In genomic region chr6:25111782-25112181, GRCh38 we compare ENCODE assay signal across 26 cellular contexts.
"Had no signal": no experiment of that assay in that cellular context is flagged by ENCODE, and none has a peak within 500 bp of the region (broad histone marks: within the 10 kb centered on the region; RNA-seq: fewer than 3 reads in every experiment).

No MANE protein-coding gene starts in this region.

- H3K36me3 Mint-ChIP-seq: mesothelial cell of epicardium had no signal

- H3K27ac ChIP-seq: colonic mucosa, esophagus muscularis mucosa, ovary, psoas muscle, tibial nerve, vagina had no signal

- H3K9me3 ChIP-seq: colonic mucosa, esophagus muscularis mucosa, left lung, ovary, psoas muscle, spleen, thoracic aorta, tibial nerve, vagina had no signal

- H3K4me3 ChIP-seq: colonic mucosa, esophagus muscularis mucosa, left lung, ovary, psoas muscle, skin epidermis, spleen, thoracic aorta, tibial nerve, vagina had no signal

- H3K27me3 ChIP-seq: colonic mucosa, esophagus muscularis mucosa, left lung, ovary, spleen, tibial nerve, vagina had no signal

- FAIRE-seq: endothelial cell of umbilical vein, keratinocyte had no signal

- H3K4me1 ChIP-seq: colonic mucosa, psoas muscle, tibial nerve had no signal

- H3K36me3 ChIP-seq: colonic mucosa, ovary had no signal

- H3K4me3 Mint-ChIP-seq: dendritic cell treated with granulocyte-macrophage colony-stimulating factor and Interleukin-4, amounts not matched to agents 40 ng/mL and 50 ng/mL, for 4 days; mesothelial cell of epicardium; naive thymus-derived CD8-positive, alpha-beta T cell; nephron progenitor cell; stimulated activated memory B cell treated with anti-CD40 and anti-IgM and Interleukin-4, amounts not matched to agents 10 μg/mL and 1 μg/mL and 100 μg/mL, for 72 hours had no signal

- H3K27ac Mint-ChIP-seq: dendritic cell treated with granulocyte-macrophage colony-stimulating factor and Interleukin-4, amounts not matched to agents 40 ng/mL and 50 ng/mL, for 4 days; mesothelial cell of epicardium; naive thymus-derived CD8-positive, alpha-beta T cell; nephron progenitor cell; stimulated activated memory B cell treated with anti-CD40 and anti-IgM and Interleukin-4, amounts not matched to agents 10 μg/mL and 1 μg/mL and 100 μg/mL, for 72 hours had no signal

- DNase-seq: colonic mucosa; effector CD8-positive, alpha-beta T cell; foreskin melanocyte; left lung; mesenchymal stem cell; naive thymus-derived CD8-positive, alpha-beta T cell; nephron progenitor cell; occipital lobe; ovary; posterior cingulate gyrus; psoas muscle; right cardiac atrium; spleen; stimulated activated CD4-positive, alpha-beta T cell treated with anti-CD3 and anti-CD28 coated beads, Interleukin-4, amount 100 ng/mL, for 4 hours; stimulated activated naive CD8-positive, alpha-beta T cell treated with anti-CD3 and anti-CD28 coated beads, Interleukin-15, Interleukin-2, amounts not matched to agents 100 U/mL and 50 U/mL, for 24 hours; substantia nigra had no signal

- ATAC-seq: left lung; naive thymus-derived CD8-positive, alpha-beta T cell; psoas muscle; right cardiac atrium; stimulated activated memory B cell treated with anti-CD40 and anti-IgM and Interleukin-4, amounts not matched to agents 10 μg/mL and 1 μg/mL and 100 μg/mL, for 72 hours; stimulated activated naive CD8-positive, alpha-beta T cell treated with anti-CD3 and anti-CD28 coated beads, Interleukin-15, Interleukin-2, amounts not matched to agents 100 U/mL and 50 U/mL, for 24 hours had no signal

- H3K27me3 Mint-ChIP-seq: dendritic cell treated with granulocyte-macrophage colony-stimulating factor and Interleukin-4, amounts not matched to agents 40 ng/mL and 50 ng/mL, for 4 days; naive thymus-derived CD8-positive, alpha-beta T cell; stimulated activated memory B cell treated with anti-CD40 and anti-IgM and Interleukin-4, amounts not matched to agents 10 μg/mL and 1 μg/mL and 100 μg/mL, for 72 hours had no signal

- H3K9me3 Mint-ChIP-seq: dendritic cell treated with granulocyte-macrophage colony-stimulating factor and Interleukin-4, amounts not matched to agents 40 ng/mL and 50 ng/mL, for 4 days; mesothelial cell of epicardium; naive thymus-derived CD8-positive, alpha-beta T cell; nephron progenitor cell; stimulated activated memory B cell treated with anti-CD40 and anti-IgM and Interleukin-4, amounts not matched to agents 10 μg/mL and 1 μg/mL and 100 μg/mL, for 72 hours had no signal
